10 cellular contexts compared by ENCODE assay signal in the genomic region with DNA sequence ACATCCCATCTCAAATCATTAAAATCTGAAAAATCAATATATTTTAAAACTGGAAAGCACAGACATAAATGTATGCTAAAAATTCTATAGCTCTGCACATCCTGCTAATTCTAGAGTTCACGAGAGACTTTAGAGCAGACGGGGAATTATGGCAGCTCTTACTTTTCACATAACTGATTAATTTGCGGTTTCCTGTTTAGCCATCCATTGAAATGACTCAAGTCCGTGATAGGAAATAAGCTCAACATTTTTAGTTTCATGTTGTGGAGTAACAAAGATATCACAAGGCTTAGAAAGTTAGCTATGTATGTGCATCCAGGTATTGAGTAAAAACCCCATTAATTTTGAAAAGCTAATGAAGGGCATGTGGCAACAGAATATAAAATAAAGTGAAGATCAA.
DNase-seq lines count a peak whose midpoint lies in the region; TF ChIP-seq lines count a peak whose summit lies in the region.
"Had no signal": no experiment of that assay in that cellular context is flagged by ENCODE, and none has a peak within 500 bp of the region (broad histone marks: within the 10 kb centered on the region; RNA-seq: fewer than 3 reads in every experiment).

No MANE protein-coding gene starts in this region.

- H3K36me3 ChIP-seq in colonic mucosa (no peaks in the 10 kb centered on the region), stomach (peaks cover 0 to 25% (median 18%) of the 10 kb centered on the region in 4 donors)

- H3K9me3 ChIP-seq in colonic mucosa (no peaks in the 10 kb centered on the region), stomach (no peaks in the 10 kb centered on the region)

- no peak for TF ChIP-seq POLR2A in stomach (IDR thresholded peaks at IDR 0.05)

- 68 to 82% (median 76%) methylated on average over 4 of the region's 4 CpGs for WGBS in stomach, 5 donors

- H3K4me1 ChIP-seq in colonic mucosa, result no peaks in the 10 kb centered on the region
- peaks cover 0 to 10% (median 2%) of the 10 kb centered on the region in 4 donors for H3K4me1 ChIP-seq in stomach

- intact Hi-C loops in colonic mucosa (cut with DNase I), result no loop called here
- intact Hi-C loops in stomach (cut with DNase I; ENCODE audit: low total_unique reads), result no loop called here

- peak; percentile 71 for DNase-seq in EL
- DNase-seq in HCEC 1CT, result peak; percentile 71
- DNase-seq in NCI-H226, result peak; percentile 38
- peak; percentile 78 for DNase-seq in epithelial cell of esophagus (ENCODE audit: low read depth)
- no peak for DNase-seq in GF-D8 (lab: John Stamatoyannopoulos, UW)
- DNase-seq in colonic mucosa, result no peak
- no peak for DNase-seq in amygdala (lab: John Stamatoyannopoulos, UW)
- no peak for DNase-seq in stomach
- DNase-seq: activated naive CD4-positive, alpha-beta T cell treated with anti-CD3 and anti-CD28 coated beads, Interleukin-2, amount 10 ng/mL, durations not matched to agents 7 days and 5 days; DMS53 had no signal

- no peaks in the 10 kb centered on the region for H3K27me3 ChIP-seq in colonic mucosa
- no peaks in the 10 kb centered on the region for H3K27me3 ChIP-seq in stomach

- H3K27ac ChIP-seq in colonic mucosa (no peak overlapping the region), stomach (no peak overlapping the region)

- H3K4me3 ChIP-seq in epithelial cell of esophagus (ENCODE audit: low read length) (no peak overlapping the region), colonic mucosa (no peak overlapping the region), stomach (no peak overlapping the region)

- no peak for TF ChIP-seq EP300 in stomach (IDR thresholded peaks at IDR 0.05)

- H3K9ac ChIP-seq in colonic mucosa (ENCODE audit: low read depth in 2 of 2, low read length in 2 of 2), result no peak overlapping the region

- no peak for TF ChIP-seq CTCF in epithelial cell of esophagus (IDR thresholded peaks at IDR 0.05; ENCODE audit: insufficient read depth, low read depth, low read length, missing control alignments)
- no peak for TF ChIP-seq CTCF in colonic mucosa (IDR thresholded peaks at IDR 0.05)
- TF ChIP-seq CTCF in stomach (IDR thresholded peaks at IDR 0.05), result no peak

Comparison
In these comparisons a context has a peak if more than half of its experiments do, and no peak if none do; other contexts are left out.
1. DNase-seq: peak in EL (single experiment), HCEC 1CT (single experiment), NCI-H226 (single experiment) and epithelial cell of esophagus (single experiment); none in GF-D8 (single experiment), colonic mucosa (single experiment), amygdala (0 of 56) and stomach (single experiment).